15 cellular contexts compared by ENCODE assay signal in genomic region chr9:126859111-126859510, GRCh38. TPM values are rescaled to one million over a fixed set of nuclear protein-coding genes. Genes with fewer than 3 reads are reported as not detected.
DNase-seq lines count a peak whose midpoint lies in the region; ATAC-seq, FAIRE-seq and TF ChIP-seq lines count a peak whose summit lies in the region.
"Had no signal": no experiment of that assay in that cellular context is flagged by ENCODE, and none has a peak within 500 bp of the region (broad histone marks: within the 10 kb centered on the region; RNA-seq: fewer than 3 reads in every experiment).

No MANE protein-coding gene starts in this region.

- peaks cover 31% of the 10 kb centered on the region for H3F3A ChIP-seq in neural progenitor cell (ENCODE audit: low read depth)

- H3K9ac ChIP-seq in KMS-11 (no peak overlapping the region), K562 (ENCODE audit: insufficient read depth in 1 of 2, low read depth in 2 of 2, low read length in 2 of 2) (no peak overlapping the region), neural progenitor cell (no peak overlapping the region)

- CTCF ChIA-PET in K562 (lab: Yijun Ruan, JAX; ENCODE audit: low intra/inter-chr PET ratio), result no interaction called here

- peak overlapping the region; percentile 78 for H3K4me3 Mint-ChIP-seq in activated T-cell treated with anti-CD3 and anti-CD28 coated beads, Interleukin-2, amount 50 U/mL, for 4 hours
- H3K4me3 Mint-ChIP-seq in neural progenitor cell, result peak overlapping the region; percentile 89

- no peak for FAIRE-seq in K562 (lab: Jason Lieb, UNC)
- FAIRE-seq: TTC549 had no signal

- H3K9me3 ChIP-seq in K562 (replicated peaks; ENCODE audit: control insufficient read depth, insufficient read depth, low read depth, low read length), result no peaks in the 10 kb centered on the region
- H3K9me3 ChIP-seq in neural progenitor cell (ENCODE audit: low read depth), result no peaks in the 10 kb centered on the region
- H3K9me3 ChIP-seq in left lung, result no peaks in the 10 kb centered on the region
- H3K9me3 ChIP-seq: SJCRH30 had no signal

- DNase-seq in activated T-cell treated with anti-CD3 and anti-CD28 coated beads, Interleukin-2, amount 50 U/mL, for 4 hours, result no peak
- no peak for DNase-seq in activated T-cell treated with anti-CD3 and anti-CD28 coated beads for 4 hours
- no peak for DNase-seq in K562 (ENCODE audit: extremely low read depth in 1 of 4, low spot score in 3 of 4)
- DNase-seq in neural progenitor cell (ENCODE audit: low spot score), result no peak
- DNase-seq in left lung, result no peak
- DNase-seq in NCI-H446 (lab: John Stamatoyannopoulos, UW), result no peak
- DNase-seq: amniotic stem cell, foreskin keratinocyte, KG1, NCI-H1436 treated with DMSO at 0.1 percent for 48 hours, NCI-H510A, SJCRH30 had no signal

- in situ Hi-C loops in K562 (cut with MboI), result no loop called here

- H3K9me1 ChIP-seq in K562 (ENCODE audit: control insufficient read depth, insufficient read depth, low read length), result no peaks in the 10 kb centered on the region

- no peak overlapping the region for H3K27ac ChIP-seq in KMS-11
- H3K27ac ChIP-seq in K562 (ENCODE audit: extremely low read depth, low read depth, low read length), result no peak overlapping the region
- H3K27ac ChIP-seq in neural progenitor cell, result no peak overlapping the region
- H3K27ac ChIP-seq in left lung, result no peak overlapping the region
- H3K27ac ChIP-seq: foreskin keratinocyte, SJCRH30 had no signal

- POLR2A ChIA-PET in K562 (lab: Yijun Ruan, JAX), result interaction anchor here (0.5 to 1.3 kb wide), 5 partner anchors 9 to 686 kb away, joined by 3 to 5 read pairs (median 3); partner anchors contain the start of gene ZBTB43

- 86% methylated on average over 2 of the region's 2 CpGs for WGBS in K562 (ENCODE audit: insufficient coverage, low coverage, missing lambda C conversion rate)

- H3K4me2 ChIP-seq in KMS-11, result no peak overlapping the region; the same call in 1 of the 2 replicates
- no peak overlapping the region for H3K4me2 ChIP-seq in K562 (ENCODE audit: insufficient read depth, low read length)
- H3K4me2 ChIP-seq in neural progenitor cell, result no peak overlapping the region

- no peaks in the 10 kb centered on the region for H3K9me3 Mint-ChIP-seq in activated T-cell treated with anti-CD3 and anti-CD28 coated beads, Interleukin-2, amount 50 U/mL, for 4 hours
- no peaks in the 10 kb centered on the region for H3K9me3 Mint-ChIP-seq in neural progenitor cell

- peaks cover 27% of the 10 kb centered on the region for H3K4me1 Mint-ChIP-seq in activated T-cell treated with anti-CD3 and anti-CD28 coated beads, Interleukin-2, amount 50 U/mL, for 4 hours (ENCODE audit: low read depth)
- H3K4me1 Mint-ChIP-seq in neural progenitor cell, result peaks cover 28% of the 10 kb centered on the region

- H3K36me3 Mint-ChIP-seq in activated T-cell treated with anti-CD3 and anti-CD28 coated beads, Interleukin-2, amount 50 U/mL, for 4 hours (ENCODE audit: insufficient read depth), result no peaks in the 10 kb centered on the region
- no peaks in the 10 kb centered on the region for H3K36me3 Mint-ChIP-seq in neural progenitor cell

- H3K27me3 ChIP-seq in KMS-11 (ENCODE audit: insufficient read depth, low read depth), result no peaks in the 10 kb centered on the region; the same call in 1 of the 2 replicates
- H3K27me3 ChIP-seq in K562 (ENCODE audit: control insufficient read depth in 2 of 2, insufficient read depth in 2 of 2, low read length in 2 of 2), result no peaks in the 10 kb centered on the region; a peak in 1 of 5 replicates
- H3K27me3 ChIP-seq in neural progenitor cell, result peaks cover 15% of the 10 kb centered on the region
- H3K27me3 ChIP-seq in left lung, result no peaks in the 10 kb centered on the region

- H4K20me1 ChIP-seq in KMS-11 (ENCODE audit: insufficient read depth), result no peaks in the 10 kb centered on the region
- peaks cover 13% of the 10 kb centered on the region for H4K20me1 ChIP-seq in K562 (replicated peaks; ENCODE audit: control insufficient read depth, insufficient read depth, low read length)
- peaks cover 32% of the 10 kb centered on the region for H4K20me1 ChIP-seq in neural progenitor cell (ENCODE audit: low read depth)

- H3K36me3 ChIP-seq in KMS-11 (ENCODE audit: insufficient read depth) (no peaks in the 10 kb centered on the region), K562 (ENCODE audit: control insufficient read depth, insufficient read depth, low read length) (peaks cover 12% of the 10 kb centered on the region), neural progenitor cell (no peaks in the 10 kb centered on the region), left lung (peaks cover 0 to 4% of the 10 kb centered on the region in 2 donors)

- no peak for ATAC-seq in activated T-cell treated with anti-CD3 and anti-CD28 coated beads, Interleukin-2, amount 50 U/mL, for 4 hours
- no peak for ATAC-seq in K562
- no peak for ATAC-seq in left lung
- no peak for ATAC-seq in HG02870 (IDR thresholded peaks at IDR 0.05; ENCODE audit: unreplicated experiment)
- ATAC-seq: foreskin keratinocyte had no signal

- no TSS peak for BruUV-seq in K562 (replicated peaks; lab: Mats Ljungman, UMichigan)

- TF ChIP-seq RAD21 in K562 (CRISPR knock-in tag; conservative IDR thresholded peaks at IDR 0.05 in 1 of 2, IDR thresholded peaks at IDR 0.05 in 1 of 2), result no peak

- H3K79me2 ChIP-seq in KMS-11 (ENCODE audit: insufficient read depth, low read depth) (0 out of 2 replicates have a peak, but pooled peaks cover 9% of the 10 kb centered on the region), K562 (ENCODE audit: control insufficient read depth, insufficient read depth, low read length) (peaks cover 34% of the 10 kb centered on the region), neural progenitor cell (ENCODE audit: low read depth) (peaks cover 33% of the 10 kb centered on the region)

- TF ChIP-seq EP300 in K562 (IDR thresholded peaks at IDR 0.05; ENCODE audit: low read length), result no peak

- no peak for TF ChIP-seq POLR2A in K562 (conservative IDR thresholded peaks at IDR 0.05)

- H3K27me3 Mint-ChIP-seq in activated T-cell treated with anti-CD3 and anti-CD28 coated beads, Interleukin-2, amount 50 U/mL, for 4 hours (ENCODE audit: low read depth), result peaks cover 19% of the 10 kb centered on the region
- peaks cover 8% of the 10 kb centered on the region for H3K27me3 Mint-ChIP-seq in neural progenitor cell (ENCODE audit: insufficient read depth, low read depth)

- H3K4me1 ChIP-seq in KMS-11 (ENCODE audit: low read depth, poor library complexity, severe bottlenecking) (peaks cover 16% of the 10 kb centered on the region), K562 (replicated peaks in 1 of 2; ENCODE audit: control insufficient read depth in 2 of 2, insufficient read depth in 2 of 2, low read length in 2 of 2) (peaks cover 14 to 33% of the 10 kb centered on the region in 2 experiments), neural progenitor cell (peaks cover 19% of the 10 kb centered on the region), left lung (peaks cover 20 to 40% of the 10 kb centered on the region in 2 donors)

- TF ChIP-seq CTCF in KMS-11 (conservative IDR thresholded peaks at IDR 0.05; ENCODE audit: low read depth, low read length), result no peak
- no peak for TF ChIP-seq CTCF in K562 (IDR thresholded peaks at IDR 0.05 in 2 of 3, conservative IDR thresholded peaks at IDR 0.05 in 1 of 3; ENCODE audit: insufficient read depth in 2 of 3, low read depth in 1 of 3, low read length in 3 of 3)
- no peak for TF ChIP-seq CTCF in neural progenitor cell (IDR thresholded peaks at IDR 0.05)
- no peak for TF ChIP-seq CTCF in left lung (IDR thresholded peaks at IDR 0.05)

- peak overlapping the region; percentile 24 for H3K27ac Mint-ChIP-seq in neural progenitor cell

- intact Hi-C loops in K562 (cut with micrococcal nuclease) (no loop called here), left lung (cut with DNase I) (no loop called here)

- H3K4me3 ChIP-seq in KMS-11 (IDR thresholded peaks at IDR 0.05; ENCODE audit: insufficient read depth, low read depth, low read length) (no peak overlapping the region), K562 (no peak overlapping the region), neural progenitor cell (no peak overlapping the region), left lung (no peak overlapping the region)

- H2AFZ ChIP-seq in KMS-11 (ENCODE audit: low read depth) (peak overlapping the region; percentile 93; the same call in 1 of the 2 replicates), K562 (ENCODE audit: low read depth, low read length) (peak overlapping the region; percentile 97), neural progenitor cell (replicated peaks) (no peak overlapping the region)

RNA-seq across cellular contexts. Expression of gene ZBTB34, which starts 1.3 kb away (rescaled TPM):
- 1 to 10 TPM; 4.3 to 4.9 (median 4.8) TPM for total RNA-seq in activated T-cell treated with anti-CD3 and anti-CD28 coated beads, Interleukin-2, amount 50 U/mL, for 4 hours
- 15.0 and 20.0 TPM in 2 replicates for total RNA-seq in K562 (2011; cell fraction: chromatin; rRNA removed; ENCODE audit: low replicate concordance)
- total RNA-seq in K562 (2011; cell fraction: nucleolus; rRNA removed), result 10.5 and 11.4 TPM in 2 replicates
- total RNA-seq in K562 (2011; cell fraction: nucleoplasm; rRNA removed), result 16.6 and 22.8 TPM in 2 replicates
- 7.8 and 8.4 TPM in 2 replicates for total RNA-seq in K562 (2014; rRNA removed)
- 11.3 and 12.4 TPM in 2 replicates for total RNA-seq in K562 (2014; rRNA removed; fragmentation: Illumina TruSeq; extraction: Trizol)
- 10.6 and 11.2 TPM in 2 replicates for total RNA-seq in K562 (2015; rRNA removed; fragmentation: Illumina TruSeq; extraction: Trizol)
- total RNA-seq in K562 (2021), result 13.4 and 14.6 TPM in 2 replicates
- polyA plus RNA-seq in K562 (2011; rRNA removed), result 15.6 and 15.7 TPM in 2 replicates
- 6.9 and 11.1 TPM in 2 replicates for polyA plus RNA-seq in K562 (2011; cell fraction: cytosol; rRNA removed)
- polyA plus RNA-seq in K562 (2011; cell fraction: nucleus; rRNA removed), result 10.0 and 12.7 TPM in 2 replicates
- polyA plus RNA-seq in K562 (2012), result 5.3 and 6.1 TPM in 2 replicates
- polyA plus RNA-seq in K562 (2014; fragmentation: Illumina TruSeq; extraction: Trizol), result 9.7 and 9.8 TPM in 2 replicates
- polyA plus RNA-seq in K562 (2014; fragmentation: Nextera tagmentation; extraction: Ambion mirVana), result 1 to 10 TPM; 2.7 to 6.3 TPM
- 8.2 and 9.4 TPM in 2 replicates for polyA plus RNA-seq in K562 (2014; rRNA removed)
- 30.8 and 33.6 TPM in 2 replicates for polyA minus RNA-seq in K562 (2011; rRNA and poly(A)+ RNA removed)
- 13.4 and 15.4 TPM in 2 replicates for polyA minus RNA-seq in K562 (2011; cell fraction: cytosol; rRNA and poly(A)+ RNA removed)
- polyA minus RNA-seq in K562 (2011; cell fraction: nucleus; rRNA and poly(A)+ RNA removed), result 5.9 and 12.0 TPM in 2 replicates
- total RNA-seq in neural progenitor cell (ENCODE audit: low replicate concordance), result 17.4 and 21.9 TPM in 2 replicates
- total RNA-seq in left lung, result 10 to 100 TPM in 1 of 2 donors, 1 to 10 TPM in 1; 9.9 to 14.1 TPM

RNA-seq across cellular contexts. Expression of gene ZBTB43, which starts 54.3 kb away (rescaled TPM):
- total RNA-seq in activated T-cell treated with anti-CD3 and anti-CD28 coated beads, Interleukin-2, amount 50 U/mL, for 4 hours, result 10 to 100 TPM; 13.8 to 18.9 (median 18.2) TPM
- 11.0 and 26.1 TPM in 2 replicates for total RNA-seq in K562 (2011; cell fraction: chromatin; rRNA removed; ENCODE audit: low replicate concordance)
- total RNA-seq in K562 (2011; cell fraction: nucleolus; rRNA removed), result 8.8 and 20.3 TPM in 2 replicates
- 14.2 and 18.7 TPM in 2 replicates for total RNA-seq in K562 (2011; cell fraction: nucleoplasm; rRNA removed)
- total RNA-seq in K562 (2014; rRNA removed), result 6.0 and 6.9 TPM in 2 replicates
- 9.1 and 10.3 TPM in 2 replicates for total RNA-seq in K562 (2014; rRNA removed; fragmentation: Illumina TruSeq; extraction: Trizol)
- total RNA-seq in K562 (2015; rRNA removed; fragmentation: Illumina TruSeq; extraction: Trizol), result 9.5 and 13.3 TPM in 2 replicates
- 8.7 and 15.0 TPM in 2 replicates for total RNA-seq in K562 (2021)
- polyA plus RNA-seq in K562 (2011; rRNA removed), result 11.9 and 13.8 TPM in 2 replicates
- polyA plus RNA-seq in K562 (2011; cell fraction: cytosol; rRNA removed), result 4.4 and 6.5 TPM in 2 replicates
- polyA plus RNA-seq in K562 (2011; cell fraction: nucleus; rRNA removed), result 5.8 and 10.6 TPM in 2 replicates
- 4.8 TPM in 2 replicates for polyA plus RNA-seq in K562 (2012)
- 8.2 and 17.2 TPM in 2 replicates for polyA plus RNA-seq in K562 (2014; fragmentation: Illumina TruSeq; extraction: Trizol)
- polyA plus RNA-seq in K562 (2014; fragmentation: Nextera tagmentation; extraction: Ambion mirVana), result 1 to 10 TPM; 3.9 to 5.5 TPM
- 6.6 and 7.1 TPM in 2 replicates for polyA plus RNA-seq in K562 (2014; rRNA removed)
- 10.3 and 10.4 TPM in 2 replicates for polyA minus RNA-seq in K562 (2011; rRNA and poly(A)+ RNA removed)
- polyA minus RNA-seq in K562 (2011; cell fraction: cytosol; rRNA and poly(A)+ RNA removed), result 7.1 and 7.2 TPM in 2 replicates
- polyA minus RNA-seq in K562 (2011; cell fraction: nucleus; rRNA and poly(A)+ RNA removed), result 9.7 and 11.2 TPM in 2 replicates
- total RNA-seq in neural progenitor cell (ENCODE audit: low replicate concordance), result 9.3 and 10.0 TPM in 2 replicates
- total RNA-seq in left lung, result 10 to 100 TPM; 20.8 to 28.3 TPM

RNA-seq across cellular contexts. Expression of gene RALGPS1, which starts 55.5 kb away (rescaled TPM):
- total RNA-seq in activated T-cell treated with anti-CD3 and anti-CD28 coated beads, Interleukin-2, amount 50 U/mL, for 4 hours, result 1 to 10 TPM in 2 of 3 donors, under 1 TPM in 1; 0.51 to 1.2 (median 1.1) TPM
- 14.4 and 14.5 TPM in 2 replicates for total RNA-seq in K562 (2011; cell fraction: chromatin; rRNA removed; ENCODE audit: low replicate concordance)
- 6.3 and 10.0 TPM in 2 replicates for total RNA-seq in K562 (2011; cell fraction: nucleolus; rRNA removed)
- 11.3 and 14.1 TPM in 2 replicates for total RNA-seq in K562 (2011; cell fraction: nucleoplasm; rRNA removed)
- total RNA-seq in K562 (2014; rRNA removed) (1.5 and 1.6 TPM in 2 replicates), K562 (2014; rRNA removed; fragmentation: Illumina TruSeq; extraction: Trizol) (1.2 and 1.9 TPM in 2 replicates), K562 (2015; rRNA removed; fragmentation: Illumina TruSeq; extraction: Trizol) (1.3 and 1.5 TPM in 2 replicates), K562 (2021) (1.9 and 2.6 TPM in 2 replicates), neural progenitor cell (ENCODE audit: low replicate concordance) (21.3 and 30.7 TPM in 2 replicates), left lung (10 to 100 TPM; 11.9 to 16.2 TPM)
- polyA plus RNA-seq in K562 (2011; rRNA removed) (1.2 and 1.5 TPM in 2 replicates), K562 (2014; fragmentation: Illumina TruSeq; extraction: Trizol) (1.9 and 2.2 TPM in 2 replicates), K562 (2014; fragmentation: Nextera tagmentation; extraction: Ambion mirVana) (under 1 TPM; 0.04 to 0.20 TPM), K562 (2014; rRNA removed) (1.5 and 6.3 TPM in 2 replicates)
- polyA plus RNA-seq in K562 (2011; cell fraction: cytosol; rRNA removed), result 0.83 and 1.1 TPM in 2 replicates
- polyA plus RNA-seq in K562 (2011; cell fraction: nucleus; rRNA removed), result 4.3 and 6.0 TPM in 2 replicates
- polyA plus RNA-seq in K562 (2012), result 1.4 and 2.7 TPM in 2 replicates
- 1.2 and 2.2 TPM in 2 replicates for polyA minus RNA-seq in K562 (2011; rRNA and poly(A)+ RNA removed)
- 1.6 TPM in 1 of 2 replicates, not detected in the other for polyA minus RNA-seq in K562 (2011; cell fraction: cytosol; rRNA and poly(A)+ RNA removed)
- 1.9 and 4.4 TPM in 2 replicates for polyA minus RNA-seq in K562 (2011; cell fraction: nucleus; rRNA and poly(A)+ RNA removed)
